Comparison of ENCODE assay signal across 8 cellular contexts in the genomic region with DNA sequence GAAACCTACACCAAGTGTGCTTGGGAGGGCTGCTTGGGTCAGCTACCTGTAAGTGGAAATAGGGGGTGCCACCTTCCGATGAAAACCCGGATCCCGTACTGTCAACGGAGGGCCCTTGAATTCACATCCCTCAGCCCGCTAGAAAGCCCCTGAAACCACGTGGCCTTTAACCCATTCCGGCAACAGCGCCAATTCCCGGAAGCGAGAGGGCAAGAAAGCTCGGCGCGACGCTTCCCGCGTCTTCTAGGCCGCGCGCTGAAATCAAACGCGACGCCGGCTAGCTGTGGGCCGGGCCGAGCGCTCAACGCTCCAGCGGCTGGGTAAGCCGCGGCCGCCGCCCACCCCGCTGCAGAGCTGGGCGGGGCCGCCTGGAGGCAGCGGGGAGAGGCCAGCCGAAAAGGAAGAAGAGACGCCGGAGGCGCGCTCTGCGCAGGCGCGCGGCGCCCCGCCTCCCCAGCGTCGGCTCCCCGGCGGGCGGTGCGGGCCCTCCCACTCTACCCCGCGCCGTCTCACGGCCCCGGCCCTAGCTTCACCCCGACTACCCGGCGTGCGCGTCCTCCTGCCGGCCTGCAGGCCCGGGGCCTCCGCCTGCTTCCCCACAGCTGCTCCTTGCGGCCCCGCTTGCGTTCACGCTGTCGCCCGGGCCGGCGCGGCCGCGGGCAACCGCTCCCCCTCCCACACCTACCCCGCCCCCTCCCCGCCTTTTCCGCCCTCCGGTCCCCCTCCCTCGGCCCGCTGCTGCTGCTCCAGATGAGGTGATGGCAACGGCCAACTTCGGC. TPM values are rescaled to one million over a fixed set of nuclear protein-coding genes. Genes with fewer than 3 reads are reported as not detected.
DNase-seq lines count a peak whose midpoint lies in the region; ATAC-seq and TF ChIP-seq lines count a peak whose summit lies in the region.

Gene KIF2A (plus strand): TSS at position 492 of the 779 bp plus-strand sequence. CDS start 267 bp downstream, at position 759.

- peaks cover 16% of the 10 kb centered on the region for H3K4me1 ChIP-seq in suprapubic skin

- H3K9me3 Mint-ChIP-seq in activated naive CD4-positive, alpha-beta T cell treated with anti-CD3 and anti-CD28 coated beads, Interleukin-2, amount 50 U/mL, for 24 hours = no peaks in the 10 kb centered on the region

- H3K27me3 ChIP-seq in suprapubic skin = no peaks in the 10 kb centered on the region

- peak in 1 of 2 donors; percentile 29 for TF ChIP-seq CTCF in suprapubic skin (IDR thresholded peaks at IDR 0.05)

- H3K27me3 Mint-ChIP-seq in activated naive CD4-positive, alpha-beta T cell treated with anti-CD3 and anti-CD28 coated beads, Interleukin-2, amount 50 U/mL, for 24 hours = no peaks in the 10 kb centered on the region

- peak within 1 kb of the TSS; percentile 76 for H3K4me3 ChIP-seq in suprapubic skin

- H3K27ac Mint-ChIP-seq in activated naive CD4-positive, alpha-beta T cell treated with anti-CD3 and anti-CD28 coated beads, Interleukin-2, amount 50 U/mL, for 24 hours = peak within 1 kb of the TSS; percentile 100

- peak; percentile 77 for DNase-seq in NCI-H1092 treated with DMSO at 0.1 percent for 48 hours (lab: John Stamatoyannopoulos, UW)
- peak; percentile 36 for DNase-seq in glomerular endothelial cell (ENCODE audit: extremely low read depth, low read depth, low spot score)
- DNase-seq in occipital lobe (lab: John Stamatoyannopoulos, UW) = peak; percentile 85
- DNase-seq in suprapubic skin (ENCODE audit: low spot score in 2 of 2) = peak; percentile 89

- no peak for TF ChIP-seq EP300 in suprapubic skin (IDR thresholded peaks at IDR 0.05)

- WGBS in suprapubic skin = 1% methylated on average over 31 of the region's 86 CpGs

- no peaks in the 10 kb centered on the region for H3K36me3 ChIP-seq in suprapubic skin

- H3K4me1 Mint-ChIP-seq in activated naive CD4-positive, alpha-beta T cell treated with anti-CD3 and anti-CD28 coated beads, Interleukin-2, amount 50 U/mL, for 24 hours = peaks cover 53% of the 10 kb centered on the region

- H3K27ac ChIP-seq in suprapubic skin = peak within 1 kb of the TSS; percentile 91

- peaks cover 12% of the 10 kb centered on the region for H3K36me3 Mint-ChIP-seq in activated naive CD4-positive, alpha-beta T cell treated with anti-CD3 and anti-CD28 coated beads, Interleukin-2, amount 50 U/mL, for 24 hours

- peak within 1 kb of the TSS; percentile 99 for H3K4me3 Mint-ChIP-seq in activated naive CD4-positive, alpha-beta T cell treated with anti-CD3 and anti-CD28 coated beads, Interleukin-2, amount 50 U/mL, for 24 hours

- ATAC-seq in HG02623 (IDR thresholded peaks at IDR 0.05; ENCODE audit: unreplicated experiment) (peak; percentile 88), SK-N-SH treated with all-trans-retinoic acid at 6 μM for 48 hours (peak; percentile 95)

- TF ChIP-seq POLR2A in GM10847 (IDR thresholded peaks at IDR 0.05; ENCODE audit: extremely low read depth, insufficient read length) (peak; percentile 64), suprapubic skin (IDR thresholded peaks at IDR 0.05) (peak in 1 of 2 donors; percentile 31)

- no peaks in the 10 kb centered on the region for H3K9me3 ChIP-seq in suprapubic skin

TF ChIP-seq in SK-N-SH treated with all-trans-retinoic acid at 6 μM for 48 hours, 23 proteins besides CTCF, POLR2A, EP300 and RAD21:
- no peak for TF ChIP-seq RARB (CRISPR knock-in tag; IDR thresholded peaks at IDR 0.05)
- no peak for TF ChIP-seq ZNF565 (CRISPR knock-in tag; conservative IDR thresholded peaks at IDR 0.05; ENCODE audit: low read depth)
- TF ChIP-seq, protein P1, sequence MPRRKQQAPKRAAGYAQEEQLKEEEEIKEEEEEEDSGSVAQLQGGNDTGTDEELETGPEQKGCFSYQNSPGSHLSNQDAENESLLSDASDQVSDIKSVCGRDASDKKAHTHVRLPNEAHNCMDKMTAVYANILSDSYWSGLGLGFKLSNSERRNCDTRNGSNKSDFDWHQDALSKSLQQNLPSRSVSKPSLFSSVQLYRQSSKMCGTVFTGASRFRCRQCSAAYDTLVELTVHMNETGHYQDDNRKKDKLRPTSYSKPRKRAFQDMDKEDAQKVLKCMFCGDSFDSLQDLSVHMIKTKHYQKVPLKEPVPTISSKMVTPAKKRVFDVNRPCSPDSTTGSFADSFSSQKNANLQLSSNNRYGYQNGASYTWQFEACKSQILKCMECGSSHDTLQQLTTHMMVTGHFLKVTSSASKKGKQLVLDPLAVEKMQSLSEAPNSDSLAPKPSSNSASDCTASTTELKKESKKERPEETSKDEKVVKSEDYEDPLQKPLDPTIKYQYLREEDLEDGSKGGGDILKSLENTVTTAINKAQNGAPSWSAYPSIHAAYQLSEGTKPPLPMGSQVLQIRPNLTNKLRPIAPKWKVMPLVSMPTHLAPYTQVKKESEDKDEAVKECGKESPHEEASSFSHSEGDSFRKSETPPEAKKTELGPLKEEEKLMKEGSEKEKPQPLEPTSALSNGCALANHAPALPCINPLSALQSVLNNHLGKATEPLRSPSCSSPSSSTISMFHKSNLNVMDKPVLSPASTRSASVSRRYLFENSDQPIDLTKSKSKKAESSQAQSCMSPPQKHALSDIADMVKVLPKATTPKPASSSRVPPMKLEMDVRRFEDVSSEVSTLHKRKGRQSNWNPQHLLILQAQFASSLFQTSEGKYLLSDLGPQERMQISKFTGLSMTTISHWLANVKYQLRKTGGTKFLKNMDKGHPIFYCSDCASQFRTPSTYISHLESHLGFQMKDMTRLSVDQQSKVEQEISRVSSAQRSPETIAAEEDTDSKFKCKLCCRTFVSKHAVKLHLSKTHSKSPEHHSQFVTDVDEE (CRISPR knock-in tag; IDR thresholded peaks at IDR 0.05) = peak; percentile 56; the same call in 1 of the 2 replicates
- no peak for TF ChIP-seq ZNF70 (CRISPR knock-in tag; IDR thresholded peaks at IDR 0.05)
- no peak for TF ChIP-seq ZNF8 (CRISPR knock-in tag; IDR thresholded peaks at IDR 0.05)
TF ChIP-seq in SK-N-SH treated with all-trans-retinoic acid at 6 μM for 48 hours: peak in this region for 1.

RNA-seq across cellular contexts. Expression of gene KIF2A, which starts in this region (rescaled TPM):
- total RNA-seq in glomerular endothelial cell = 54.6 and 65.4 TPM in 2 replicates
- total RNA-seq in occipital lobe = 285 TPM
- 10 to 100 TPM; 23.3 to 28.6 (median 25.0) TPM for total RNA-seq in suprapubic skin

Comparison
In these comparisons a context has a peak if more than half of its experiments do, and no peak if none do; other contexts are left out.
1. Peak in every context shown above with its lines: DNase-seq, ATAC-seq, H3K4me3 ChIP-seq and H3K27ac ChIP-seq.
2. DNase-seq: peak in every context shown above with its lines; median percentile 89 in suprapubic skin; 85 in occipital lobe; 77 in NCI-H1092 treated with DMSO at 0.1 percent for 48 hours; 36 in glomerular endothelial cell.